In the genomic region with DNA sequence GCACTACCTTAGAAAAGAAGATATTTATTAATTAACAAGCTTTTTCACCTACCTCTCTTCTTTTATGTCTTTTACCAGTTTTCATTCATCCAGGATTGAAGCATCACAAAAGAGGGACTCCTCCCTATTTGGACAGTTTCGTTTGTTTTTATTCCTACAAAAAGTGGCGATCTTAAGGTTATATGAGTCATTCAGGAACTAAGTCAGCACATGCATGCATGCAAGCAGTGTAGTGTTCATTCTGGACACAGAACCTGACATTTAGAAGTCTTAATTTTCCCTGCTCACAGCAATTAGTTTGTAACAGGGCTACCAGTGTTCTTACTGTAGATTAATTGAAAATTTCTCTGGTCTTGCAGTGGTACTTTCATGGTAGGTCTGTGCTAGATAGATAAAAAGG, we compare ENCODE assay signal across 26 cellular contexts. TPM values are rescaled to one million over a fixed set of nuclear protein-coding genes. Genes with fewer than 3 reads are reported as not detected.
A peak's percentile ranks its signal among the peaks of the same experiment; 100 is the strongest.
DNase-seq lines count a peak whose midpoint lies in the region; ATAC-seq and TF ChIP-seq lines count a peak whose summit lies in the region.
"Had no signal": no experiment of that assay in that cellular context is flagged by ENCODE, and none has a peak within 500 bp of the region (broad histone marks: within the 10 kb centered on the region; RNA-seq: fewer than 3 reads in every experiment).

No MANE protein-coding gene starts in this region.

- TF ChIP-seq CTCF in brain microvascular endothelial cell (IDR thresholded peaks at IDR 0.05; ENCODE audit: low read depth, low read length, missing control alignments) (no peak), foreskin fibroblast (IDR thresholded peaks at IDR 0.05; ENCODE audit: low read depth, low read length) (no peak), upper lobe of left lung (IDR thresholded peaks at IDR 0.05) (no peak), GM20000 (IDR thresholded peaks at IDR 0.05; ENCODE audit: extremely low read depth, missing control alignments) (no peak)

- TF ChIP-seq POLR2A in upper lobe of left lung (IDR thresholded peaks at IDR 0.05): no peak

- in situ Hi-C loops in brain microvascular endothelial cell (cut with HindIII; ENCODE audit: low pct_ligation_motif_present, low sequenced_read_pairs): no loop called here

- no peaks in the 10 kb centered on the region for H3K9me3 ChIP-seq in upper lobe of left lung
- H3K9me3 ChIP-seq: A549, tibial artery had no signal

- H3K27me3 ChIP-seq in ACC112 (ENCODE audit: insufficient read depth, low read length) (no peaks in the 10 kb centered on the region), brain microvascular endothelial cell (replicated peaks) (no peaks in the 10 kb centered on the region), upper lobe of left lung (no peaks in the 10 kb centered on the region)
- H3K27me3 ChIP-seq: tibial artery had no signal

- peaks cover 11% of the 10 kb centered on the region for H3K4me1 ChIP-seq in ACC112 (ENCODE audit: control insufficient read depth, insufficient read depth, low read length, unreplicated experiment)
- no peaks in the 10 kb centered on the region for H3K4me1 ChIP-seq in upper lobe of left lung
- H3K4me1 ChIP-seq: A549, tibial artery had no signal

- ATAC-seq in GM19395 (IDR thresholded peaks at IDR 0.05; ENCODE audit: unreplicated experiment) (no peak), upper lobe of left lung (ENCODE audit: low FRiP score in 2 of 2) (no peak)
- ATAC-seq: A549; activated CD4-positive, CD25-positive, alpha-beta regulatory T cell treated with anti-CD3 and anti-CD28 coated beads, Interleukin-2, amount 50 U/mL, for 24 hours; left lobe of liver; SK-N-SH treated with all-trans-retinoic acid at 6 μM for 48 hours; stimulated activated naive B cell treated with anti-CD40 and anti-IgM and Interleukin-4, amounts not matched to agents 10 μg/mL and 1 μg/mL and 100 μg/mL, for 72 hours had no signal

- peak overlapping the region; percentile 48 for H3K27ac ChIP-seq in ACC112 (ENCODE audit: low read depth, low read length)
- H3K27ac ChIP-seq in brain microvascular endothelial cell: no peak overlapping the region
- no peak overlapping the region for H3K27ac ChIP-seq in upper lobe of left lung
- H3K27ac ChIP-seq: A549, C4-2B, tibial artery had no signal

- WGBS in upper lobe of left lung, 2 donors: 54 to 64% methylated on average over 2 of the region's 2 CpGs

- peak overlapping the region; percentile 31; the same call in 1 of the 2 replicates for H3K4me3 ChIP-seq in ACC112 (ENCODE audit: low read depth, low read length)
- no peak overlapping the region for H3K4me3 ChIP-seq in brain microvascular endothelial cell (ENCODE audit: low read depth, low read length)
- H3K4me3 ChIP-seq in foreskin fibroblast (ENCODE audit: low read depth in 1 of 2, low read length in 2 of 2): no peak overlapping the region
- no peak overlapping the region for H3K4me3 ChIP-seq in upper lobe of left lung
- H3K4me3 ChIP-seq: A549, tibial artery had no signal

- no peak overlapping the region for H2AFZ ChIP-seq in ACC112 (ENCODE audit: low read length, unreplicated experiment)

- no peaks in the 10 kb centered on the region for H3K79me2 ChIP-seq in ACC112 (ENCODE audit: control insufficient read depth, insufficient read depth, low read length, unreplicated experiment)

- no peak for TF ChIP-seq EP300 in upper lobe of left lung (IDR thresholded peaks at IDR 0.05)

- H3K36me3 ChIP-seq in ACC112 (ENCODE audit: insufficient read depth, low read length): no peaks in the 10 kb centered on the region
- no peaks in the 10 kb centered on the region for H3K36me3 ChIP-seq in brain microvascular endothelial cell (replicated peaks)
- H3K36me3 ChIP-seq in upper lobe of left lung: no peaks in the 10 kb centered on the region
- H3K36me3 ChIP-seq: tibial artery had no signal

- DNase-seq in HT1080 (ENCODE audit: low read depth): peak; percentile 67
- DNase-seq in brain microvascular endothelial cell: peak; percentile 13
- peak; percentile 21 to 65 for DNase-seq in foreskin fibroblast
- no peak for DNase-seq in upper lobe of left lung
- no peak for DNase-seq in NCI-H1694 treated with DMSO at 0.1 percent for 48 hours (lab: John Stamatoyannopoulos, UW)
- no peak for DNase-seq in GM20000 (ENCODE audit: low spot score)
- DNase-seq: activated CD8-positive, alpha-beta memory T cell treated with anti-CD3 and anti-CD28 coated beads for 24 hours; DMS79; effector CD4-positive, alpha-beta T cell; H7; NCI-H1105; NCI-H526 treated with DMSO at 0.1 percent for 48 hours; retina; stimulated activated CD4-positive, alpha-beta T cell treated with anti-CD3 and anti-CD28 coated beads, Interleukin-15, amount 100 ng/mL, for 24 hours; stimulated activated naive B cell treated with anti-CD40 and anti-IgM and Interleukin-4, amounts not matched to agents 10 μg/mL and 1 μg/mL and 100 μg/mL, for 72 hours; T-helper 9 cell; tibial artery had no signal

RNA-seq across cellular contexts. Expression of gene QRFPR, which starts 47.9 kb away (rescaled TPM):
- not detected in 2 replicates for total RNA-seq in HT1080 (2014; rRNA removed; shearing (Covaris generic))
- polyA plus RNA-seq in HT1080 (2015; cell fraction: cytosol; rRNA removed): not detected in 2 replicates
- polyA plus RNA-seq in HT1080 (2015; cell fraction: nucleus; rRNA removed): not detected in 2 replicates
- total RNA-seq in upper lobe of left lung: not detected
- total RNA-seq: activated T-helper 1 cell treated with anti-CD3 and anti-CD28 coated beads, Interleukin-12 subunit alpha, Interleukin-12 subunit beta, Interleukin-2, Interleukin-4 antibody, amounts not matched to agents 30 ng/mL and 10 ng/mL and 1 ng/mL, durations not matched to agents 14 hours and 24 hours and 36 hours; left lobe of liver; mononuclear cell had no signal
- polyA plus RNA-seq: A549 had no signal

Comparison
In these comparisons a context has a peak if more than half of its experiments do, and no peak if none do; other contexts are left out.
1. DNase-seq: peak in HT1080 (single experiment), brain microvascular endothelial cell (single experiment) and foreskin fibroblast (2 of 2); none in upper lobe of left lung (0 of 2), NCI-H1694 treated with DMSO at 0.1 percent for 48 hours (single experiment) and GM20000 (single experiment).